In the genomic region with DNA sequence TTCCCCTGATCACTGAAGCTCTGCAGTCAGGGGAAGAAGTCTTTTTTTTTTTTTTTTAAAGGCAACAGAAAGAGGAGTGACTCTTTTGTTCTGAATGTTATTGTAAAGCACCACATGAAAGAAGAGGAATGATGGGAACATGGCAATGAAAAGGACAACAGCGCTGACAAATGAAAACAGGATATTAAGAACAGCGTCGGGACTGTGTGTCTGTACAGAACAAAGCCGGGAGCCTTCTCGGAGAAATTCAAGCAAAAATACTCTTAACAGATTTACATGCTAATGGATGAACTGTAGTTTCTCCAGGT, we compare ENCODE assay signal across 11 cellular contexts. TPM values are rescaled to one million over a fixed set of nuclear protein-coding genes. Genes with fewer than 3 reads are reported as not detected.
DNase-seq lines count a peak whose midpoint lies in the region; ATAC-seq lines count a peak whose summit lies in the region.
"Had no signal": no experiment of that assay in that cellular context is flagged by ENCODE, and none has a peak within 500 bp of the region (broad histone marks: within the 10 kb centered on the region; RNA-seq: fewer than 3 reads in every experiment).

No MANE protein-coding gene starts in this region.

- no peak for ATAC-seq in GM19395 (IDR thresholded peaks at IDR 0.05; ENCODE audit: unreplicated experiment)

- H3K27ac ChIP-seq in iPS-18a (ENCODE audit: low read length): peak overlapping the region; percentile 16
- H3K27ac ChIP-seq in effector memory CD4-positive, alpha-beta T cell (ENCODE audit: insufficient read depth, low read length, poor library complexity, severe bottlenecking): no peak overlapping the region
- H3K27ac ChIP-seq: KMS-11 had no signal

- no peaks in the 10 kb centered on the region for H3K36me3 ChIP-seq in iPS-18a (ENCODE audit: control insufficient read depth, low read depth, low read length)
- H3K36me3 ChIP-seq in effector memory CD4-positive, alpha-beta T cell (ENCODE audit: control insufficient read depth, insufficient read depth, low read length): no peaks in the 10 kb centered on the region

- H3K9ac ChIP-seq in iPS-18a (ENCODE audit: low read length): no peak overlapping the region
- H3K9ac ChIP-seq: KMS-11 had no signal

- no peaks in the 10 kb centered on the region for H3K9me3 ChIP-seq in iPS-18a (ENCODE audit: control insufficient read depth, low read depth, low read length)
- H3K9me3 ChIP-seq in effector memory CD4-positive, alpha-beta T cell (ENCODE audit: control insufficient read depth, low read length): no peaks in the 10 kb centered on the region

- peaks cover 25% of the 10 kb centered on the region for H3K4me1 ChIP-seq in iPS-18a (ENCODE audit: control insufficient read depth, low read depth, low read length)
- no peaks in the 10 kb centered on the region for H3K4me1 ChIP-seq in effector memory CD4-positive, alpha-beta T cell (ENCODE audit: control insufficient read depth, insufficient read depth, low read length, poor library complexity, severe bottlenecking)

- H3K27me3 ChIP-seq in iPS-18a (ENCODE audit: control insufficient read depth, insufficient read depth, low read length): no peaks in the 10 kb centered on the region
- H3K27me3 ChIP-seq in effector memory CD4-positive, alpha-beta T cell (replicated peaks; ENCODE audit: control insufficient read depth, insufficient read depth, low read length, poor library complexity, severe bottlenecking): no peaks in the 10 kb centered on the region

- in situ Hi-C loops in SK-MEL-5 (cut with HindIII; ENCODE audit: low pct_unique_long_range_greater_than_20kb, low sequenced_read_pairs): no loop called here

- H3K4me3 ChIP-seq in iPS-18a (ENCODE audit: low read length): no peak overlapping the region
- no peak overlapping the region for H3K4me3 ChIP-seq in effector memory CD4-positive, alpha-beta T cell (ENCODE audit: insufficient read depth, low read depth, low read length, poor library complexity, severe bottlenecking)

- peak; percentile 26 for DNase-seq in HCEC 1CT
- peak; percentile 29 for DNase-seq in SK-MEL-5 (ENCODE audit: low read depth, low spot score)
- DNase-seq in smooth muscle cell of the brain vasculature (ENCODE audit: low read depth, low spot score): peak; percentile 32
- no peak for DNase-seq in effector memory CD4-positive, alpha-beta T cell
- no peak for DNase-seq in cerebellar cortex (ENCODE audit: low spot score)
- DNase-seq: activated CD4-positive, alpha-beta T cell treated with anti-CD3 and anti-CD28 coated beads for 1 hour; activated naive CD4-positive, alpha-beta T cell; stimulated activated CD4-positive, alpha-beta T cell treated with anti-CD3 and anti-CD28 coated beads, Interleukin-1b, Interleukin-23, amount 100 ng/mL, for 48 hours had no signal

RNA-seq across cellular contexts. Expression of a gene that starts 40.7 kb away (rescaled TPM):
- total RNA-seq in SK-MEL-5 (2014; rRNA removed; shearing (Covaris generic)): 35.0 and 42.8 TPM in 2 replicates
- polyA plus RNA-seq in SK-MEL-5 (2015; cell fraction: cytosol; rRNA removed): 19.7 and 33.0 TPM in 2 replicates
- 57.7 and 86.9 TPM in 2 replicates for polyA plus RNA-seq in SK-MEL-5 (2015; cell fraction: nucleus; rRNA removed)

Comparison
In these comparisons a context has a peak if more than half of its experiments do, and no peak if none do; other contexts are left out.
1. DNase-seq: peak in HCEC 1CT (single experiment), SK-MEL-5 (single experiment) and smooth muscle cell of the brain vasculature (single experiment); none in effector memory CD4-positive, alpha-beta T cell (0 of 3) and cerebellar cortex (single experiment).